In genomic region chr1:2823921-2824660, GRCh38 we compare ENCODE assay signal across 25 cellular contexts.
"Had no signal": no experiment of that assay in that cellular context is flagged by ENCODE, and none has a peak within 500 bp of the region (broad histone marks: within the 10 kb centered on the region; RNA-seq: fewer than 3 reads in every experiment).

No MANE protein-coding gene starts in this region.

- H3K27me3 ChIP-seq: brain microvascular endothelial cell had no signal

- DNase-seq: activated CD4-positive, alpha-beta T cell treated with anti-CD3 and anti-CD28 coated beads, Interleukin-2, amount 10 ng/mL, durations not matched to agents 24 days and 14 days; activated CD4-positive, alpha-beta T cell treated with anti-CD3 and anti-CD28 coated beads, Interleukin-2, amount 50 U/mL, for 4 hours; activated CD8-positive, alpha-beta T cell treated with anti-CD3 and anti-CD28 coated beads for 36 hours; activated effector memory CD4-positive, alpha-beta T cell treated with anti-CD3 and anti-CD28 coated beads, Interleukin-2, amount 50 U/mL, for 16 hours; activated naive CD4-positive, alpha-beta T cell; activated naive CD4-positive, alpha-beta T cell treated with anti-CD3 and anti-CD28 coated beads, Interleukin-2, amount 50 U/mL, for 16 hours; activated naive CD8-positive, alpha-beta T cell treated with anti-CD3 and anti-CD28 coated beads for 36 hours; activated T-cell treated with anti-CD3 and anti-CD28 coated beads, Interleukin-2, amount 50 U/mL, for 1 hour; activated T-cell treated with anti-CD3 and anti-CD28 coated beads, Interleukin-2, amount 50 U/mL, for 72 hours; amniotic stem cell; brain microvascular endothelial cell; Kasumi-1; KG1; MG63; NCI-H1092; NCI-H1436 treated with DMSO at 0.1 percent for 48 hours; NCI-H1694 treated with DMSO at 0.1 percent for 48 hours; NCI-H2029; NCI-H345; NCI-H524 treated with DMSO at 0.1 percent for 48 hours; SW 1271; T-helper 1 cell; T1000 had no signal

- H3K36me3 ChIP-seq: brain microvascular endothelial cell, MG63 had no signal

- H3K4me3 ChIP-seq: MG63 had no signal

- H3K9me3 ChIP-seq: MG63 had no signal

- ATAC-seq: activated CD8-positive, alpha-beta T cell treated with anti-CD3 and anti-CD28 coated beads for 36 hours; activated T-cell treated with anti-CD3 and anti-CD28 coated beads, Interleukin-2, amount 50 U/mL, for 72 hours; activated T-helper 17 cell treated with anti-CD3 and anti-CD28 coated beads, Interleukin-2, amount 50 U/mL, for 72 hours; Panc1 had no signal

- H3K27ac ChIP-seq: brain microvascular endothelial cell had no signal
